1 cellular context compared by ENCODE assay signal in the genomic region with DNA sequence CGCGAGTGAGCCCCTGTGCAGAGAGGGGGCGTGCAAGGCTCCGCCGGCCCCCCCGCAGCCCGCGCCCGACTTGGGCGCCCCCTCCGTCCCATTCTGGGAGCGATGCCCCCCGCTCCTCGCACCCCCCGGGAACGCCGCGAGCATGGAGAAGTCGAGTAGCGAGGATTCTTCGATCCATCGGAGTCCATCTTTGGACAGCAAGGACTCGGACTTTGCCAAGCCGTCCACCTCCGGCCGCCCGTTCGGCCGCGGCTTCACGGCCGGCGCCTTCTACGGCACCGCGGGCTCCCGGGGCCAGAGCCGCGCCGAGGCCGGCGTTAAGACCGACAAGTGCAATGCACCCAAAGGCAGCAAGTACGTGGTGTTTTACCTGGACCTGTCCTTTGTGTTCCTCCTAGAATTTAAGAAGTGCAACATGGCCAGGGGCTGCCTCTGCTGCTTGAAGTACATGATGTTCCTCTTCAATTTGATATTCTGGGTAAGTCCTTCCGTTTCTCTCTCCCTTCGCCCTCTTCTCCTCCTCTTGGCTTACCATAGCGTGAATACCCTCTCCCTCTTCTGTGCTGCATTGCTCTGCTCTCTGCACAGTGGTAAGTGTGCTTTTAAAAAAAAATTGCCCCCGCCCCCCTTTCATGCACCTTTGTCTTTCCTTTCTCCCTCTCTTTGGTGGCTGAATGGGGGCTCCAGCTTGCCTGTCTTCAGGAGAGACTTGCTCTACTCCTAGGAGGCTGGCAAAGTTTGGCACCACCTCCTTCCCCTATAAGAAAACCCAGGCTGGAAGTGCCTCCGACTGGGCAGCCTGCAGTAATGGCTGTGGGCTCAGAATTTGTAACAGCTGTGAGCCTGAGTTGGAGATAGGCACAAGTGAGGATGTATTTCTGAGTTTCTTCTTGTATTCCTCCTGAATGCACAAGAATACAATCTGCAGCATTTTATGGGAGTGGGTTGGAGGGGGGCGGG.
TF ChIP-seq lines count a peak whose summit lies in the region.

No MANE protein-coding gene starts in this region.

TF ChIP-seq in SK-N-SH, 30 proteins besides CTCF, POLR2A, EP300 and RAD21 (continued from another document):
- TF ChIP-seq NRF1 (IDR thresholded peaks at IDR 0.05; ENCODE audit: low read depth, low read length) (no peak), EZH2phosphoT487 (IDR thresholded peaks at IDR 0.05; ENCODE audit: borderline replicate concordance, low read depth) (no peak), GABPA (IDR thresholded peaks at IDR 0.05; ENCODE audit: low read depth) (no peak), YY1 (IDR thresholded peaks at IDR 0.05; ENCODE audit: low read depth) (no peak), POLR2AphosphoS5 (IDR thresholded peaks at IDR 0.05; ENCODE audit: low read depth, low read length) (no peak), ZBTB33 (IDR thresholded peaks at IDR 0.05; ENCODE audit: borderline replicate concordance, low read depth) (no peak), GATA2 (CRISPR knock-in tag; IDR thresholded peaks at IDR 0.05) (no peak)
- TF ChIP-seq, protein P1, sequence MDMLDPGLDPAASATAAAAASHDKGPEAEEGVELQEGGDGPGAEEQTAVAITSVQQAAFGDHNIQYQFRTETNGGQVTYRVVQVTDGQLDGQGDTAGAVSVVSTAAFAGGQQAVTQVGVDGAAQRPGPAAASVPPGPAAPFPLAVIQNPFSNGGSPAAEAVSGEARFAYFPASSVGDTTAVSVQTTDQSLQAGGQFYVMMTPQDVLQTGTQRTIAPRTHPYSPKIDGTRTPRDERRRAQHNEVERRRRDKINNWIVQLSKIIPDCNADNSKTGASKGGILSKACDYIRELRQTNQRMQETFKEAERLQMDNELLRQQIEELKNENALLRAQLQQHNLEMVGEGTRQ (IDR thresholded peaks at IDR 0.05; ENCODE audit: borderline replicate concordance, low read depth, low read length): no peak
TF ChIP-seq in SK-N-SH: peak in this region for 0.
